Comparison of ENCODE assay signal across 11 cellular contexts in the genomic region with DNA sequence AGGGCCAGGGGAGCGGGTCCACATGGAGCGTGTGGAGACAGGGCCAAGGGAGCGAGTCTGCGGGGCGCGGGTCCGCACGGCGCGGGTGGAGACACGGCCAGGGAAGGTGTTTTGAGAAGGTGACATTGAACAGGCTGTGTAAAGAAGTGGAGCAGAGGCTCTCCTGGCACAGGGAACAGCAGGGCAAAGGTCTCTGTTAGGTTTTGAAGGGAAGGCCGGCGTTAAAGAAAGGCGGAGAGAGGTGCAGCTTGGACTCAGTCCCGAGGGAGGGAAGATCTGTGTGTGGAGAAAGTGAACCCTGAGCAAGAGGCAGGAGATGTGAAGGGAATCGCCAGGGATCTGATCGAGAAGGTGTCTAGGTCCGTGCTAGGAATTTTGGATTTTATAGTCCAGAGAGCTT. TPM values are rescaled to one million over a fixed set of nuclear protein-coding genes. Genes with fewer than 3 reads are reported as not detected.
DNase-seq lines count a peak whose midpoint lies in the region; ATAC-seq, FAIRE-seq and TF ChIP-seq lines count a peak whose summit lies in the region.
"Had no signal": no experiment of that assay in that cellular context is flagged by ENCODE, and none has a peak within 500 bp of the region (broad histone marks: within the 10 kb centered on the region; RNA-seq: fewer than 3 reads in every experiment).

No MANE protein-coding gene starts in this region.

- H3K27me3 ChIP-seq in BLaER1 (no peaks in the 10 kb centered on the region), GM12878 (replicated peaks in 1 of 2; ENCODE audit: control insufficient read depth in 2 of 2, insufficient read depth in 2 of 2, low read length in 1 of 2) (no peaks in the 10 kb centered on the region), prostate gland (replicated peaks; ENCODE audit: insufficient read depth) (no peaks in the 10 kb centered on the region)

- H3K36me3 ChIP-seq in BLaER1, result peaks cover 33% of the 10 kb centered on the region
- peaks cover 0 to 3% of the 10 kb centered on the region in 2 experiments; a peak in 2 of 4 replicates for H3K36me3 ChIP-seq in GM12878 (ENCODE audit: control insufficient read depth in 2 of 2, insufficient read depth in 2 of 2, low read length in 1 of 2)
- no peaks in the 10 kb centered on the region for H3K36me3 ChIP-seq in mucosa of descending colon (ENCODE audit: low read depth)
- H3K36me3 ChIP-seq in prostate gland, result no peaks in the 10 kb centered on the region

- FAIRE-seq in GM12878 (lab: Jason Lieb, UNC) (no peak), HTR-8/SVneo (lab: Jason Lieb, UNC) (no peak)

- POLR2A ChIA-PET in GM12878 (lab: Charles Lee), result interaction anchor here (0.6 kb wide), 1 partner anchor 20 kb away, joined by 7 read pairs; no protein-coding TSS in a partner anchor

- H3K4me2 ChIP-seq in BLaER1, result peak overlapping the region; percentile 44
- H3K4me2 ChIP-seq in GM12878 (ENCODE audit: control insufficient read depth, insufficient read depth), result peak overlapping the region; percentile 22; the same call in 1 of the 2 replicates

- H3K9ac ChIP-seq in BLaER1, result peak overlapping the region; percentile 42
- no peak overlapping the region for H3K9ac ChIP-seq in GM12878 (ENCODE audit: control insufficient read depth, insufficient read depth, low read length)

- TF ChIP-seq RAD21 in GM12878 (IDR thresholded peaks at IDR 0.05; ENCODE audit: insufficient read depth, low read depth, low read length), result no peak

- SMC1A ChIA-PET in GM12878 (lab: Charles Lee; ENCODE audit: uncharacterized antibody, unreplicated experiment), result no interaction called here

- intact Hi-C loops in GM12878 (cut with micrococcal nuclease; ENCODE audit: unreplicated experiment), result no loop called here
- intact Hi-C loops in mucosa of descending colon (cut with DNase I, micrococcal nuclease), result no loop called here
- intact Hi-C loops in prostate gland (cut with DNase I), result no loop called here

- H2AFZ ChIP-seq in GM12878 (ENCODE audit: control insufficient read depth, low read depth, low read length), result no peak overlapping the region

- no peaks in the 10 kb centered on the region; the same call in none of the 2 replicates for H3K27me3 Mint-ChIP-seq in HFFc6 (ENCODE audit: insufficient read depth)

- CTCF ChIA-PET in GM12878 (lab: Yijun Ruan, JAX), result no interaction called here

- 98% methylated on average over 18 of the region's 18 CpGs for WGBS in GM12878 (ENCODE audit: insufficient coverage, insufficient replicate concordance, low lambda C conversion rate, missing lambda C conversion rate)
- WGBS in prostate gland, result 67% methylated on average over 18 of the region's 18 CpGs

- H3K9me3 Mint-ChIP-seq in HFFc6, result no peaks in the 10 kb centered on the region

- peaks cover 10% of the 10 kb centered on the region; the same call in 1 of the 2 replicates for H3K36me3 Mint-ChIP-seq in HFFc6 (ENCODE audit: low read depth)

- H3K4me1 Mint-ChIP-seq in HFFc6 (ENCODE audit: low read depth), result peaks cover 12% of the 10 kb centered on the region

- TF ChIP-seq EP300 in GM12878 (IDR thresholded peaks at IDR 0.05; ENCODE audit: borderline replicate concordance in 1 of 2, control insufficient read depth in 1 of 2, low read depth in 2 of 2, low read length in 2 of 2), result no peak

- no TSS peak for BruUV-seq in GM12878 (replicated peaks; lab: Mats Ljungman, UMichigan)

- no peak for ATAC-seq in GM12878
- peak; percentile 73 for ATAC-seq in mucosa of descending colon
- ATAC-seq in GM19397 (IDR thresholded peaks at IDR 0.05; ENCODE audit: unreplicated experiment), result no peak

- H3K4me3 ChIP-seq in BLaER1, result no peak overlapping the region; the same call in 1 of the 2 replicates
- no peak overlapping the region for H3K4me3 ChIP-seq in GM12878
- H3K4me3 ChIP-seq in mucosa of descending colon, result no peak overlapping the region
- no peak overlapping the region for H3K4me3 ChIP-seq in prostate gland

- peak overlapping the region; percentile 56; the same call in 1 of the 2 replicates for H3K27ac Mint-ChIP-seq in HFFc6

- no peak for DNase-seq in HFFc6
- no peak for DNase-seq in GM12878 (ENCODE audit: low read depth, low spot score)
- peak in 2 of 3 donors; percentile 70 to 80 for DNase-seq in mucosa of descending colon
- DNase-seq in COR-L47 (lab: John Stamatoyannopoulos, UW), result no peak
- DNase-seq in HTR-8/SVneo (ENCODE audit: insufficient read length, low spot score), result no peak
- DNase-seq in prostate gland (ENCODE audit: low spot score), result no peak
- DNase-seq: activated CD4-positive, CD25-positive, alpha-beta regulatory T cell; kidney glomerular epithelial cell; stimulated activated CD4-positive, alpha-beta T cell treated with anti-CD3 and anti-CD28 coated beads, Interleukin-4, amount 100 ng/mL, for 4 hours had no signal

- H4K20me1 ChIP-seq in BLaER1 (peaks cover 26% of the 10 kb centered on the region), GM12878 (ENCODE audit: control insufficient read depth, insufficient read depth) (no peaks in the 10 kb centered on the region)

- H3K9me3 ChIP-seq in BLaER1 (peaks cover 5% of the 10 kb centered on the region; the same call in 1 of the 2 replicates), GM12878 (replicated peaks; ENCODE audit: control insufficient read depth, insufficient read depth, low read length) (peaks cover 5% of the 10 kb centered on the region; the same call in 2 of the 3 replicates), mucosa of descending colon (no peaks in the 10 kb centered on the region), prostate gland (no peaks in the 10 kb centered on the region)

- peaks cover 35% of the 10 kb centered on the region for H3K79me2 ChIP-seq in GM12878 (ENCODE audit: control insufficient read depth, insufficient read depth, low read length)

- H3K27ac ChIP-seq in BLaER1 (no peak overlapping the region), GM12878 (ENCODE audit: control insufficient read depth, insufficient read depth) (no peak overlapping the region), prostate gland (no peak overlapping the region)

- H3K4me3 Mint-ChIP-seq in HFFc6, result peak overlapping the region; percentile 66

- RAD21 ChIA-PET in GM12878 (lab: Charles Lee; ENCODE audit: unreplicated experiment), result no interaction called here

- TF ChIP-seq POLR2A in GM12878 (IDR thresholded peaks at IDR 0.05; ENCODE audit: low read depth, low read length) (no peak), prostate gland (IDR thresholded peaks at IDR 0.05) (no peak)

- H3K4me1 ChIP-seq in BLaER1 (peaks cover 28% of the 10 kb centered on the region), GM12878 (ENCODE audit: control insufficient read depth, insufficient read depth, low read length) (peaks cover 5% of the 10 kb centered on the region), mucosa of descending colon (ENCODE audit: low read depth) (peaks cover 16% of the 10 kb centered on the region), prostate gland (replicated peaks) (no peaks in the 10 kb centered on the region)

- in situ Hi-C loops in GM12878 (cut with MboI), result no loop called here

- TF ChIP-seq CTCF in HFFc6 (IDR thresholded peaks at IDR 0.05), result no peak
- no peak for TF ChIP-seq CTCF in GM12878 (IDR thresholded peaks at IDR 0.05 in 2 of 3, conservative IDR thresholded peaks at IDR 0.05 in 1 of 3; ENCODE audit: control insufficient read depth in 2 of 3, extremely low read depth in 1 of 3, insufficient read depth in 1 of 3, low read depth in 3 of 3, low read length in 3 of 3)
- no peak for TF ChIP-seq CTCF in mucosa of descending colon (IDR thresholded peaks at IDR 0.05)
- no peak for TF ChIP-seq CTCF in prostate gland (IDR thresholded peaks at IDR 0.05)

RNA-seq across cellular contexts. Expression of gene PXMP2, which starts 1.8 kb away (rescaled TPM):
- 10 to 100 TPM; 19.8 to 22.6 (median 21.9) TPM for total RNA-seq in HFFc6 (2021; fragmentation: NEBNext Ultra II Directional; extraction: Animal tissue kit (Norgen Biotek cat#: 25700))
- total RNA-seq in GM12878 (2013; cell fraction: nucleolus; rRNA removed), result 4.5 and 6.7 TPM in 2 replicates
- total RNA-seq in GM12878 (2014; rRNA removed) (61.5 and 65.0 TPM in 2 replicates), GM12878 (2014; rRNA removed; fragmentation: Illumina TruSeq; extraction: Trizol) (37.6 and 38.1 TPM in 2 replicates), GM12878 (2021) (40.9 and 41.5 TPM in 2 replicates), mucosa of descending colon (100 to 1,000 TPM in 1 of 3 donors, 10 to 100 TPM in 2; 52.1 to 141 (median 66.3) TPM), prostate gland (100 to 1,000 TPM in 1 of 2 donors, 10 to 100 TPM in 1; 25.7 to 107 TPM)
- polyA plus RNA-seq in GM12878 (2011; ENCODE audit: low read depth), result 9.8 TPM
- polyA plus RNA-seq in GM12878 (2011; rRNA removed) (31.6 and 36.4 TPM in 2 replicates), GM12878 (2014; fragmentation: Illumina TruSeq; extraction: Trizol) (18.4 and 42.6 TPM in 2 replicates), GM12878 (2014; fragmentation: Nextera tagmentation; extraction: Ambion mirVana) (10 to 100 TPM in 1 of 2 experiments, 1 to 10 TPM in 1; 4.0 to 10.3 TPM), GM12878 (2014; rRNA removed) (68.5 and 73.6 TPM in 2 replicates), GM12878 (2016; fragmentation: Nextera tagmentation; extraction: Ambion mirVana) (10 to 100 TPM; 66.7 to 97.8 TPM)
- polyA plus RNA-seq in GM12878 (2011; cell fraction: cytosol; rRNA removed), result 46.6 and 57.4 TPM in 2 replicates
- polyA plus RNA-seq in GM12878 (2011; cell fraction: nucleus; rRNA removed), result 25.1 and 30.4 TPM in 2 replicates
- 29.3 and 31.8 TPM in 2 replicates for polyA plus RNA-seq in GM12878 (2012)
- polyA minus RNA-seq in GM12878 (2011; rRNA and poly(A)+ RNA removed), result 11.2 and 15.8 TPM in 2 replicates
- 9.6 and 11.4 TPM in 2 replicates for polyA minus RNA-seq in GM12878 (2011; cell fraction: cytosol; rRNA and poly(A)+ RNA removed)
- polyA minus RNA-seq in GM12878 (2011; cell fraction: nucleus; rRNA and poly(A)+ RNA removed), result 4.0 and 8.3 TPM in 2 replicates

RNA-seq across cellular contexts. Expression of gene POLE, which starts 2.1 kb away (rescaled TPM):
- 10 to 100 TPM; 19.4 to 35.5 (median 29.3) TPM for total RNA-seq in HFFc6 (2021; fragmentation: NEBNext Ultra II Directional; extraction: Animal tissue kit (Norgen Biotek cat#: 25700))
- total RNA-seq in GM12878 (2013; cell fraction: nucleolus; rRNA removed), result 207 and 245 TPM in 2 replicates
- 56.1 and 69.6 TPM in 2 replicates for total RNA-seq in GM12878 (2014; rRNA removed)
- 24.8 and 26.7 TPM in 2 replicates for total RNA-seq in GM12878 (2014; rRNA removed; fragmentation: Illumina TruSeq; extraction: Trizol)
- 86.8 and 103 TPM in 2 replicates for total RNA-seq in GM12878 (2021)
- 26.2 TPM for polyA plus RNA-seq in GM12878 (2011; ENCODE audit: low read depth)
- polyA plus RNA-seq in GM12878 (2011; rRNA removed), result 21.4 and 43.6 TPM in 2 replicates
- 34.1 and 49.3 TPM in 2 replicates for polyA plus RNA-seq in GM12878 (2011; cell fraction: cytosol; rRNA removed)
- 389 and 485 TPM in 2 replicates for polyA plus RNA-seq in GM12878 (2011; cell fraction: nucleus; rRNA removed)
- polyA plus RNA-seq in GM12878 (2012), result 40.1 and 40.7 TPM in 2 replicates
- 29.8 and 50.0 TPM in 2 replicates for polyA plus RNA-seq in GM12878 (2014; fragmentation: Illumina TruSeq; extraction: Trizol)
- 1 to 10 TPM; 2.3 to 3.5 TPM for polyA plus RNA-seq in GM12878 (2014; fragmentation: Nextera tagmentation; extraction: Ambion mirVana)
- 84.2 and 91.5 TPM in 2 replicates for polyA plus RNA-seq in GM12878 (2014; rRNA removed)
- polyA plus RNA-seq in GM12878 (2016; fragmentation: Nextera tagmentation; extraction: Ambion mirVana), result 10 to 100 TPM; 28.7 to 30.6 TPM
- polyA minus RNA-seq in GM12878 (2011; rRNA and poly(A)+ RNA removed), result 94.9 and 113 TPM in 2 replicates
- 56.0 and 75.9 TPM in 2 replicates for polyA minus RNA-seq in GM12878 (2011; cell fraction: cytosol; rRNA and poly(A)+ RNA removed)
- polyA minus RNA-seq in GM12878 (2011; cell fraction: nucleus; rRNA and poly(A)+ RNA removed), result 192 and 321 TPM in 2 replicates
- 10 to 100 TPM; 45.0 to 72.2 (median 55.1) TPM for total RNA-seq in mucosa of descending colon
- 10 to 100 TPM; 41.8 to 65.4 TPM for total RNA-seq in prostate gland

RNA-seq across cellular contexts. Expression of gene PGAM5, which starts 21.4 kb away (rescaled TPM):
- total RNA-seq in HFFc6 (2021; fragmentation: NEBNext Ultra II Directional; extraction: Animal tissue kit (Norgen Biotek cat#: 25700)), result 10 to 100 TPM; 33.5 to 46.0 (median 39.2) TPM
- total RNA-seq in GM12878 (2013; cell fraction: nucleolus; rRNA removed), result 11.7 and 13.8 TPM in 2 replicates
- total RNA-seq in GM12878 (2014; rRNA removed), result 71.2 and 81.8 TPM in 2 replicates
- 47.6 and 55.7 TPM in 2 replicates for total RNA-seq in GM12878 (2014; rRNA removed; fragmentation: Illumina TruSeq; extraction: Trizol)
- 79.7 and 90.9 TPM in 2 replicates for total RNA-seq in GM12878 (2021)
- polyA plus RNA-seq in GM12878 (2011; ENCODE audit: low read depth), result 13.7 TPM
- 16.2 and 27.7 TPM in 2 replicates for polyA plus RNA-seq in GM12878 (2011; rRNA removed)
- polyA plus RNA-seq in GM12878 (2011; cell fraction: cytosol; rRNA removed), result 37.0 and 60.9 TPM in 2 replicates
- 21.7 and 34.5 TPM in 2 replicates for polyA plus RNA-seq in GM12878 (2011; cell fraction: nucleus; rRNA removed)
- polyA plus RNA-seq in GM12878 (2012), result 23.3 and 33.4 TPM in 2 replicates
- polyA plus RNA-seq in GM12878 (2014; fragmentation: Illumina TruSeq; extraction: Trizol), result 16.5 and 44.3 TPM in 2 replicates
- 10 to 100 TPM in 1 of 2 experiments, 1 to 10 TPM in 1; 9.6 to 16.4 TPM for polyA plus RNA-seq in GM12878 (2014; fragmentation: Nextera tagmentation; extraction: Ambion mirVana)
- 66.9 and 68.4 TPM in 2 replicates for polyA plus RNA-seq in GM12878 (2014; rRNA removed)
- polyA plus RNA-seq in GM12878 (2016; fragmentation: Nextera tagmentation; extraction: Ambion mirVana), result 10 to 100 TPM in 1 of 2 experiments, 1 to 10 TPM in 1; 8.2 to 46.3 TPM
- polyA minus RNA-seq in GM12878 (2011; rRNA and poly(A)+ RNA removed), result 44.8 and 87.5 TPM in 2 replicates
- 35.5 and 42.9 TPM in 2 replicates for polyA minus RNA-seq in GM12878 (2011; cell fraction: cytosol; rRNA and poly(A)+ RNA removed)
- polyA minus RNA-seq in GM12878 (2011; cell fraction: nucleus; rRNA and poly(A)+ RNA removed), result 12.3 and 23.3 TPM in 2 replicates
- 10 to 100 TPM; 25.5 to 38.9 (median 30.9) TPM for total RNA-seq in mucosa of descending colon
- 10 to 100 TPM; 37.4 to 41.4 TPM for total RNA-seq in prostate gland

Comparison
In these comparisons a context has a peak if more than half of its experiments do, and no peak if none do; other contexts are left out.
1. DNase-seq: peak in mucosa of descending colon (2 of 3); none in HFFc6 (single experiment), GM12878 (single experiment), COR-L47 (single experiment), HTR-8/SVneo (single experiment) and prostate gland (single experiment).